ENCODE assay signal across 24 cellular contexts in genomic region chr5:117302949-117303348, GRCh38.
DNase-seq lines count a peak whose midpoint lies in the region; ATAC-seq and TF ChIP-seq lines count a peak whose summit lies in the region.
"Had no signal": no experiment of that assay in that cellular context is flagged by ENCODE, and none has a peak within 500 bp of the region (broad histone marks: within the 10 kb centered on the region; RNA-seq: fewer than 3 reads in every experiment).

No MANE protein-coding gene starts in this region.

- H3K14ac ChIP-seq in IMR-90 (replicated peaks; ENCODE audit: low read depth, low read length) = no peak overlapping the region
- no peak overlapping the region for H3K14ac ChIP-seq in neuronal stem cell (ENCODE audit: low read length)

- no peak overlapping the region for H3K56ac ChIP-seq in IMR-90 (ENCODE audit: extremely low read depth, insufficient read depth, low read length)

- no peaks in the 10 kb centered on the region for H3K9me1 ChIP-seq in IMR-90 (ENCODE audit: insufficient read depth, low read length)

- in situ Hi-C loops in IMR-90 (cut with MboI; ENCODE audit: low sequenced_read_pairs) = no loop called here

- no peak for TF ChIP-seq RAD21 in IMR-90 (IDR thresholded peaks at IDR 0.05; ENCODE audit: low read length)

- H3K18ac ChIP-seq in IMR-90 (ENCODE audit: low read depth, low read length) (no peak overlapping the region), neuronal stem cell (ENCODE audit: low read length) (no peak overlapping the region)

- H3K4ac ChIP-seq in IMR-90 (ENCODE audit: low read depth, low read length) (no peak overlapping the region), neuronal stem cell (ENCODE audit: low read length) (no peak overlapping the region)

- H2AFZ ChIP-seq in IMR-90 (replicated peaks; ENCODE audit: low read length, poor library complexity) (no peak overlapping the region), neuronal stem cell (ENCODE audit: low read length) (peak overlapping the region; percentile 62), PC-3 (ENCODE audit: low read length) (no peak overlapping the region)
- H2AFZ ChIP-seq: GM23248, PC-9 had no signal

- dilution Hi-C loops in IMR-90 (cut with HindIII; ENCODE audit: low sequenced_read_pairs, unreplicated experiment) = no loop called here

- TF ChIP-seq POLR2A in IMR-90 (IDR thresholded peaks at IDR 0.05; ENCODE audit: low read depth, low read length) = no peak

- H3K9me3 Mint-ChIP-seq in activated T-helper 17 cell treated with anti-CD3 and anti-CD28 coated beads, Interleukin-2, amount 50 U/mL, for 72 hours = peaks cover 4% of the 10 kb centered on the region

- H3K27me3 ChIP-seq in IMR-90 (ENCODE audit: control insufficient read depth, insufficient read depth, low read length) = no peaks in the 10 kb centered on the region
- H3K27me3 ChIP-seq in neuronal stem cell (ENCODE audit: control insufficient read depth in 3 of 3, insufficient read depth in 3 of 3, low read depth in 1 of 3, low read length in 3 of 3) = no peaks in the 10 kb centered on the region
- H3K27me3 ChIP-seq in PC-3 (ENCODE audit: low read length) = no peaks in the 10 kb centered on the region
- H3K27me3 ChIP-seq: BE2C had no signal

- TF ChIP-seq CTCF in IMR-90 (conservative IDR thresholded peaks at IDR 0.05; ENCODE audit: low read depth, low read length) = no peak
- TF ChIP-seq CTCF in PC-3 (conservative IDR thresholded peaks at IDR 0.05; ENCODE audit: low read depth, low read length) = no peak

- H3K4me1 ChIP-seq in IMR-90 (ENCODE audit: control insufficient read depth, insufficient read depth, low read length) (no peaks in the 10 kb centered on the region), neuronal stem cell (ENCODE audit: control insufficient read depth in 2 of 2, insufficient read depth in 1 of 2, low read depth in 1 of 2, low read length in 2 of 2) (peaks cover 0 to 16% of the 10 kb centered on the region in 2 donors), PC-3 (ENCODE audit: insufficient read depth, low read length) (no peaks in the 10 kb centered on the region)
- H3K4me1 ChIP-seq: A549, HAP-1 had no signal

- peaks cover 3% of the 10 kb centered on the region for H3K9me3 ChIP-seq in IMR-90 (ENCODE audit: control insufficient read depth, insufficient read depth, low read length)
- no peaks in the 10 kb centered on the region for H3K9me3 ChIP-seq in neuronal stem cell (replicated peaks in 1 of 2; ENCODE audit: control insufficient read depth in 2 of 2, insufficient read depth in 1 of 2, low read depth in 1 of 2, low read length in 2 of 2)
- H3K9me3 ChIP-seq in PC-3 (ENCODE audit: low read length) = no peaks in the 10 kb centered on the region
- H3K9me3 ChIP-seq: A549, BE2C, HAP-1, SK-N-SH had no signal

- no peaks in the 10 kb centered on the region for H3K4me1 Mint-ChIP-seq in activated T-helper 17 cell treated with anti-CD3 and anti-CD28 coated beads, Interleukin-2, amount 50 U/mL, for 72 hours
- H3K4me1 Mint-ChIP-seq: CD4-positive, CD25-positive, alpha-beta regulatory T cell had no signal

- H3F3A ChIP-seq in PC-3 (ENCODE audit: low read length, unreplicated experiment) = no peaks in the 10 kb centered on the region

- H3K79me1 ChIP-seq in IMR-90 (ENCODE audit: low read depth in 1 of 2, low read length in 2 of 2) = no peaks in the 10 kb centered on the region
- no peaks in the 10 kb centered on the region for H3K79me1 ChIP-seq in neuronal stem cell (ENCODE audit: low read depth, low read length)

- BruUV-seq in IMR-90 (replicated peaks; lab: Mats Ljungman, UMichigan) = no TSS peak
- BruUV-seq in PC-3 (replicated peaks; lab: Mats Ljungman, UMichigan) = no TSS peak

- no peak overlapping the region for H2BK12ac ChIP-seq in neuronal stem cell (ENCODE audit: low read length)

- H3K23ac ChIP-seq in IMR-90 (ENCODE audit: low read depth, low read length) = no peak overlapping the region
- H3K23ac ChIP-seq in neuronal stem cell (ENCODE audit: low read depth, low read length, poor library complexity) = no peak overlapping the region

- H3K27ac ChIP-seq in IMR-90 (ENCODE audit: insufficient read depth, low read length) = no peak overlapping the region
- H3K27ac ChIP-seq in neuronal stem cell (replicated peaks; ENCODE audit: low read length) = no peak overlapping the region
- no peak overlapping the region for H3K27ac ChIP-seq in PC-3 (ENCODE audit: low read length)
- H3K27ac ChIP-seq: A549, GM23248, PC-9, RWPE1 had no signal

- H2BK120ac ChIP-seq in IMR-90 (ENCODE audit: low read depth, low read length) (no peak overlapping the region), neuronal stem cell (ENCODE audit: low read depth, low read length) (no peak overlapping the region)

- CTCF ChIA-PET in IMR-90 (lab: Yijun Ruan, JAX) = no interaction called here
- CTCF ChIA-PET in PC-3 (lab: Charles Lee) = no interaction called here

- no peak overlapping the region for H3K27ac Mint-ChIP-seq in activated T-helper 17 cell treated with anti-CD3 and anti-CD28 coated beads, Interleukin-2, amount 50 U/mL, for 72 hours
- H3K27ac Mint-ChIP-seq: CD4-positive, CD25-positive, alpha-beta regulatory T cell had no signal

- H3K4me3 Mint-ChIP-seq in activated T-helper 17 cell treated with anti-CD3 and anti-CD28 coated beads, Interleukin-2, amount 50 U/mL, for 72 hours = no peak overlapping the region
- H3K4me3 Mint-ChIP-seq: CD4-positive, CD25-positive, alpha-beta regulatory T cell had no signal

- H3K4me3 ChIP-seq in IMR-90 (ENCODE audit: insufficient read depth, low read depth, low read length) (no peak overlapping the region), neuronal stem cell (ENCODE audit: low read length in 2 of 2) (no peak overlapping the region), PC-3 (ENCODE audit: low read length) (no peak overlapping the region)
- H3K4me3 ChIP-seq: A549, GM12878, GM23248, HAP-1, PC-9 had no signal

- no peak overlapping the region for H3K4me2 ChIP-seq in IMR-90 (ENCODE audit: low read depth, low read length)
- H3K4me2 ChIP-seq in neuronal stem cell (ENCODE audit: insufficient read depth, low read length, poor library complexity, severe bottlenecking) = no peak overlapping the region
- no peak overlapping the region for H3K4me2 ChIP-seq in PC-3 (ENCODE audit: low read length)
- H3K4me2 ChIP-seq: A549, PC-9, SK-N-SH had no signal

- H3K27me3 Mint-ChIP-seq in activated T-helper 17 cell treated with anti-CD3 and anti-CD28 coated beads, Interleukin-2, amount 50 U/mL, for 72 hours = no peaks in the 10 kb centered on the region
- H3K27me3 Mint-ChIP-seq: CD4-positive, CD25-positive, alpha-beta regulatory T cell had no signal

- no peak overlapping the region for H4K91ac ChIP-seq in IMR-90 (ENCODE audit: insufficient read depth, low read depth, low read length)
- H4K91ac ChIP-seq in neuronal stem cell (ENCODE audit: low read depth, low read length, poor library complexity) = no peak overlapping the region

- POLR2A ChIA-PET in IMR-90 (lab: Charles Lee; ENCODE audit: unreplicated experiment) = no interaction called here
- POLR2A ChIA-PET in PC-3 (lab: Charles Lee; ENCODE audit: unreplicated experiment) = no interaction called here

- no CpG with 5 or more reads among the region's 3 CpGs for WGBS in IMR-90 (ENCODE audit: extremely low coverage in 2 of 2, insufficient read length in 1 of 2), 2 experiments
- WGBS in neuronal stem cell (ENCODE audit: extremely low coverage in 2 of 2, insufficient read length in 2 of 2, insufficient replicate concordance in 1 of 2), 2 donors = no CpG with 5 or more reads among the region's 3 CpGs

- H3K36me3 Mint-ChIP-seq in activated T-helper 17 cell treated with anti-CD3 and anti-CD28 coated beads, Interleukin-2, amount 50 U/mL, for 72 hours (ENCODE audit: low read depth) = no peaks in the 10 kb centered on the region
- H3K36me3 Mint-ChIP-seq: CD4-positive, CD25-positive, alpha-beta regulatory T cell had no signal

- no peak overlapping the region for H2BK20ac ChIP-seq in IMR-90 (ENCODE audit: low read depth, low read length)

- no peak overlapping the region for H3K9ac ChIP-seq in IMR-90 (ENCODE audit: low read depth, low read length)
- no peak overlapping the region for H3K9ac ChIP-seq in neuronal stem cell (ENCODE audit: low read depth, low read length, poor library complexity)
- H3K9ac ChIP-seq in PC-3 (ENCODE audit: low read length) = no peak overlapping the region
- H3K9ac ChIP-seq: GM23248, SK-N-SH had no signal

- H2BK5ac ChIP-seq in IMR-90 (ENCODE audit: low read depth, low read length, poor library complexity, severe bottlenecking) = no peak overlapping the region
- no peak overlapping the region for H2BK5ac ChIP-seq in neuronal stem cell (ENCODE audit: low read length)

- H4K5ac ChIP-seq in IMR-90 (ENCODE audit: low read depth, low read length) = no peak overlapping the region

- no peak overlapping the region for H2AK9ac ChIP-seq in IMR-90 (replicated peaks; ENCODE audit: low read depth, low read length, poor library complexity)

- DNase-seq in IMR-90 (no peak), brain pericyte (ENCODE audit: low read depth, low spot score) (peak; percentile 34), islet precursor cell (peak; percentile 53), neuronal stem cell (ENCODE audit: low spot score) (no peak), NCI-H1048 (lab: John Stamatoyannopoulos, UW) (no peak), PC-3 (no peak)
- DNase-seq: BE2C; CD4-positive, CD25-positive, alpha-beta regulatory T cell; DMS79 treated with DMSO at 0.1 percent for 48 hours; GM23248; Karpas-422; MV-4-11; NCI-H1694; NCI-H446 treated with DMSO at 0.1 percent for 48 hours; NCI-H526 treated with DMSO at 0.1 percent for 48 hours; PC-9; SIG-M5; SK-N-SH had no signal

- intact Hi-C loops in IMR-90 (cut with micrococcal nuclease) (no loop called here), PC-3 (cut with micrococcal nuclease) (no loop called here)

- H2AK5ac ChIP-seq in IMR-90 (ENCODE audit: low read depth, low read length) = no peak overlapping the region
- no peak overlapping the region for H2AK5ac ChIP-seq in neuronal stem cell (ENCODE audit: low read depth, low read length)

- H4K8ac ChIP-seq in IMR-90 (ENCODE audit: low read depth in 2 of 2, low read length in 2 of 2) = no peak overlapping the region
- no peak overlapping the region for H4K8ac ChIP-seq in neuronal stem cell (ENCODE audit: low read depth, low read length)

- ATAC-seq in IMR-90 (ENCODE audit: low read depth) (peak; percentile 24; the same call in 1 of the 2 replicates), PC-3 (no peak), HG03025 (IDR thresholded peaks at IDR 0.05; ENCODE audit: low FRiP score, unreplicated experiment) (no peak)
- ATAC-seq in activated T-helper 17 cell treated with anti-CD3 and anti-CD28 coated beads, Interleukin-2, amount 50 U/mL, for 72 hours (replicated peaks) = no peak
- ATAC-seq: A549, GM12878 had no signal

- H3K9me2 ChIP-seq in PC-3 (replicated peaks; ENCODE audit: low read length) = no peaks in the 10 kb centered on the region
- H3K9me2 ChIP-seq: SK-N-SH had no signal

- H3K36me3 ChIP-seq in IMR-90 (ENCODE audit: control insufficient read depth, insufficient read depth, low read length) (no peaks in the 10 kb centered on the region), neuronal stem cell (replicated peaks in 1 of 2; ENCODE audit: control insufficient read depth in 2 of 2, insufficient read depth in 2 of 2, low read length in 2 of 2) (no peaks in the 10 kb centered on the region), PC-3 (ENCODE audit: low read depth, low read length) (no peaks in the 10 kb centered on the region)
- H3K36me3 ChIP-seq: BE2C, HAP-1 had no signal

- no peaks in the 10 kb centered on the region for H3K79me2 ChIP-seq in PC-3 (ENCODE audit: low read length)

- H4K20me1 ChIP-seq in IMR-90 (ENCODE audit: insufficient read depth, low read length) (no peaks in the 10 kb centered on the region), PC-3 (ENCODE audit: low read length) (no peaks in the 10 kb centered on the region)

- H2BK15ac ChIP-seq in IMR-90 (ENCODE audit: low read depth, low read length) (no peak overlapping the region), neuronal stem cell (ENCODE audit: low read length) (no peak overlapping the region)

Comparison
In these comparisons a context has a peak if more than half of its experiments do, and no peak if none do; other contexts are left out.
1. DNase-seq: peak in brain pericyte (single experiment) and islet precursor cell (single experiment); none in IMR-90 (single experiment), neuronal stem cell (single experiment), NCI-H1048 (single experiment) and PC-3 (single experiment).